Comparison of ENCODE assay signal across 29 cellular contexts in genomic region chr2:57097855-57098254, GRCh38.
"Had no signal": no experiment of that assay in that cellular context is flagged by ENCODE, and none has a peak within 500 bp of the region (broad histone marks: within the 10 kb centered on the region; RNA-seq: fewer than 3 reads in every experiment).

No MANE protein-coding gene starts in this region.

- H3K4me1 ChIP-seq: colonic mucosa, esophagus muscularis mucosa, esophagus squamous epithelium, foreskin keratinocyte, gastrocnemius medialis, gastroesophageal sphincter, heart left ventricle, heart right ventricle had no signal

- H3K27me3 Mint-ChIP-seq: dendritic cell treated with granulocyte-macrophage colony-stimulating factor and Interleukin-4, amounts not matched to agents 40 ng/mL and 50 ng/mL, for 4 days; effector memory CD8-positive, alpha-beta T cell had no signal

- H3K27ac ChIP-seq: colonic mucosa, coronary artery, dorsolateral prefrontal cortex, epithelial cell of prostate, esophagus muscularis mucosa, esophagus squamous epithelium, foreskin keratinocyte, gastrocnemius medialis, gastroesophageal sphincter, heart left ventricle, heart right ventricle had no signal

- FAIRE-seq: colon, endometrium, endothelial cell of umbilical vein, frontal cortex had no signal

- H3K4me1 Mint-ChIP-seq: endodermal cell had no signal

- DNase-seq: colonic mucosa; cortex of kidney; dermis blood vessel endothelial cell; dorsolateral prefrontal cortex; effector CD4-positive, alpha-beta T cell; effector CD8-positive, alpha-beta T cell; effector memory CD4-positive, alpha-beta T cell; effector memory CD8-positive, alpha-beta T cell; endodermal cell; erythroblast; esophagus squamous epithelium; foreskin fibroblast; foreskin keratinocyte; foreskin melanocyte; gastrocnemius medialis; glutamatergic neuron; head of caudate nucleus; heart left ventricle; heart right ventricle had no signal

- H3K4me3 ChIP-seq: colonic mucosa, coronary artery, dorsolateral prefrontal cortex, esophagus muscularis mucosa, esophagus squamous epithelium, gastrocnemius medialis, gastroesophageal sphincter, heart left ventricle, heart right ventricle had no signal

- ATAC-seq: effector memory CD8-positive, alpha-beta T cell; esophagus mucosa; foreskin keratinocyte; gastrocnemius medialis; gastroesophageal sphincter; heart left ventricle; heart right ventricle had no signal

- H3K9me3 ChIP-seq: colonic mucosa, gastrocnemius medialis had no signal

- H3K27me3 ChIP-seq: colonic mucosa, dorsolateral prefrontal cortex, esophagus muscularis mucosa, esophagus squamous epithelium, foreskin keratinocyte, gastrocnemius medialis, gastroesophageal sphincter, heart left ventricle, heart right ventricle had no signal

- H3K36me3 ChIP-seq: colonic mucosa, esophagus muscularis mucosa, esophagus squamous epithelium, gastrocnemius medialis, gastroesophageal sphincter, heart left ventricle, heart right ventricle had no signal

- H3K4me3 Mint-ChIP-seq: dendritic cell treated with granulocyte-macrophage colony-stimulating factor and Interleukin-4, amounts not matched to agents 40 ng/mL and 50 ng/mL, for 4 days; effector memory CD8-positive, alpha-beta T cell; endodermal cell had no signal

- H3K27ac Mint-ChIP-seq: dendritic cell treated with granulocyte-macrophage colony-stimulating factor and Interleukin-4, amounts not matched to agents 40 ng/mL and 50 ng/mL, for 4 days; effector memory CD8-positive, alpha-beta T cell; endodermal cell had no signal
